Comparison of ENCODE assay signal across 17 cellular contexts in genomic region chr7:148306759-148307158, GRCh38.
DNase-seq lines count a peak whose midpoint lies in the region; ATAC-seq, FAIRE-seq and TF ChIP-seq lines count a peak whose summit lies in the region.
"Had no signal": no experiment of that assay in that cellular context is flagged by ENCODE, and none has a peak within 500 bp of the region (broad histone marks: within the 10 kb centered on the region; RNA-seq: fewer than 3 reads in every experiment).

No MANE protein-coding gene starts in this region.

- H3K9me3 ChIP-seq in adrenal gland (replicated peaks in 1 of 3), result no peaks in the 10 kb centered on the region

- peak overlapping the region; percentile 70 for H3K4me3 Mint-ChIP-seq in memory B cell
- H3K4me3 Mint-ChIP-seq: activated CD4-positive, alpha-beta T cell treated with anti-CD3 and anti-CD28 coated beads, Interleukin-2, amount 10 ng/mL, durations not matched to agents 7 days and 5 days; activated T-cell treated with anti-CD3 and anti-CD28 coated beads, Interleukin-2, amount 50 U/mL, for 4 hours had no signal

- H3K4me1 ChIP-seq in adrenal gland (replicated peaks in 1 of 2), result peaks cover 12 to 20% of the 10 kb centered on the region in 2 donors

- DNase-seq in memory B cell (ENCODE audit: low spot score in 2 of 2), result no peak
- DNase-seq in adrenal gland, result no peak
- DNase-seq in D721Med (ENCODE audit: insufficient read length, low spot score), result no peak
- DNase-seq in ecto neural progenitor cell (ENCODE audit: low spot score), result no peak
- DNase-seq: activated CD4-positive, alpha-beta T cell treated with anti-CD3 and anti-CD28 coated beads, Interleukin-2, amount 10 ng/mL, durations not matched to agents 7 days and 5 days; activated T-cell treated with anti-CD3 and anti-CD28 coated beads, Interleukin-2, amount 50 U/mL, for 4 hours; DND-41; naive thymus-derived CD4-positive, alpha-beta T cell; NCI-H1105; stimulated activated CD4-positive, alpha-beta T cell treated with anti-CD3 and anti-CD28 coated beads, Interleukin-12 subunit alpha, Interleukin-12 subunit beta, amount 100 ng/mL, for 4 hours had no signal

- peaks cover 47% of the 10 kb centered on the region for H3K4me1 Mint-ChIP-seq in memory B cell

- no peak for FAIRE-seq in D721Med (lab: Jason Lieb, UNC)
- FAIRE-seq: frontal cortex, K562 had no signal

- no peak overlapping the region for H3K4me3 ChIP-seq in adrenal gland
- H3K4me3 ChIP-seq: K562 had no signal

- H3K36me3 Mint-ChIP-seq in memory B cell, result peaks cover 21% of the 10 kb centered on the region

- H3K9me3 Mint-ChIP-seq in memory B cell, result peaks cover 10% of the 10 kb centered on the region
- H3K9me3 Mint-ChIP-seq: activated CD4-positive, alpha-beta T cell treated with anti-CD3 and anti-CD28 coated beads, Interleukin-2, amount 10 ng/mL, durations not matched to agents 7 days and 5 days had no signal

- H3K27ac ChIP-seq in adrenal gland, result no peak overlapping the region

- 61 to 84% (median 67%) methylated on average over 4 of the region's 4 CpGs for WGBS in adrenal gland, 4 donors

- ATAC-seq in GM18505 (IDR thresholded peaks at IDR 0.05; ENCODE audit: unreplicated experiment), result peak; percentile 73
- peak; percentile 54 for ATAC-seq in GM21390 (IDR thresholded peaks at IDR 0.05; ENCODE audit: unreplicated experiment)
- ATAC-seq in HG03095 (IDR thresholded peaks at IDR 0.05; ENCODE audit: unreplicated experiment), result peak; percentile 70
- peak; percentile 23 for ATAC-seq in memory B cell (ENCODE audit: low read depth)
- ATAC-seq in GM18873 (IDR thresholded peaks at IDR 0.05; ENCODE audit: low FRiP score, unreplicated experiment), result no peak
- ATAC-seq: activated T-cell treated with anti-CD3 and anti-CD28 coated beads, Interleukin-2, amount 50 U/mL, for 4 hours; K562; naive thymus-derived CD4-positive, alpha-beta T cell had no signal

- H3K27me3 ChIP-seq in adrenal gland, result no peaks in the 10 kb centered on the region

- H3K27ac Mint-ChIP-seq in memory B cell, result peak overlapping the region; percentile 91
- H3K27ac Mint-ChIP-seq: activated CD4-positive, alpha-beta T cell treated with anti-CD3 and anti-CD28 coated beads, Interleukin-2, amount 10 ng/mL, durations not matched to agents 7 days and 5 days; progenitor cell of endocrine pancreas had no signal

- no peak for TF ChIP-seq CTCF in adrenal gland (IDR thresholded peaks at IDR 0.05)
- TF ChIP-seq CTCF in D721Med (IDR thresholded peaks at IDR 0.05; ENCODE audit: insufficient read depth, missing control alignments), result no peak

- no peaks in the 10 kb centered on the region for H3K27me3 Mint-ChIP-seq in memory B cell
- H3K27me3 Mint-ChIP-seq: activated CD4-positive, alpha-beta T cell treated with anti-CD3 and anti-CD28 coated beads, Interleukin-2, amount 10 ng/mL, durations not matched to agents 7 days and 5 days had no signal

- H3K36me3 ChIP-seq in adrenal gland (replicated peaks in 1 of 2), result no peaks in the 10 kb centered on the region

- intact Hi-C loops in adrenal gland (cut with DNase I), result no loop called here

- TF ChIP-seq POLR2A in GM18505 (IDR thresholded peaks at IDR 0.05; ENCODE audit: borderline replicate concordance, extremely low read depth, insufficient read depth, insufficient read length) (no peak), adrenal gland (IDR thresholded peaks at IDR 0.05) (no peak)
